In the genomic region with DNA sequence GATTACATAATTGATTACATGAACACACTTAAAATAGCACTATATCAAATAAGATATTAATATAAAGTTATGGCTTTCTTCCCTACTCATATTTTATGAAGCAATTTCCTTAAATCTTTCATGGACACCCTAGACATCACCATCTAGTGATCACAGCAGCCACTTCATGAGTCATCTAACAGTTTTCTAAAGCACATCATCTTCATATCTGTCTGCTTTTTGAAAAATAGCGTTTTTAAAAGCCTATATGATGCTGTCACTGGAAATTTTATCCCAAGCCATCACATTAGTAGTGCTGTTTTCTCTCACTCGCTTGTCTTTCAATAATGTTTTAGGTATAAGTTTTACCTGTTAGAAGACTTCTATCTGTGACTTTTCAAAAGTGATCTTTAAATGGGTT, we compare ENCODE assay signal across 1 cellular context.
TF ChIP-seq lines count a peak whose summit lies in the region.

No MANE protein-coding gene starts in this region.

TF ChIP-seq in SK-N-SH, 30 proteins besides CTCF, POLR2A, EP300 and RAD21 (continued from another document):
- TF ChIP-seq, protein P1, sequence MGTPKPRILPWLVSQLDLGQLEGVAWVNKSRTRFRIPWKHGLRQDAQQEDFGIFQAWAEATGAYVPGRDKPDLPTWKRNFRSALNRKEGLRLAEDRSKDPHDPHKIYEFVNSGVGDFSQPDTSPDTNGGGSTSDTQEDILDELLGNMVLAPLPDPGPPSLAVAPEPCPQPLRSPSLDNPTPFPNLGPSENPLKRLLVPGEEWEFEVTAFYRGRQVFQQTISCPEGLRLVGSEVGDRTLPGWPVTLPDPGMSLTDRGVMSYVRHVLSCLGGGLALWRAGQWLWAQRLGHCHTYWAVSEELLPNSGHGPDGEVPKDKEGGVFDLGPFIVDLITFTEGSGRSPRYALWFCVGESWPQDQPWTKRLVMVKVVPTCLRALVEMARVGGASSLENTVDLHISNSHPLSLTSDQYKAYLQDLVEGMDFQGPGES (IDR thresholded peaks at IDR 0.05; ENCODE audit: low read depth, low read length): no peak
- TF ChIP-seq NRF1 (IDR thresholded peaks at IDR 0.05; ENCODE audit: low read depth, low read length) (no peak), GABPA (IDR thresholded peaks at IDR 0.05; ENCODE audit: low read depth) (no peak), POLR2AphosphoS5 (IDR thresholded peaks at IDR 0.05; ENCODE audit: low read depth, low read length) (no peak), TCF12 (IDR thresholded peaks at IDR 0.05) (peak; percentile 47), SMC3 (IDR thresholded peaks at IDR 0.05; ENCODE audit: low read depth, low read length) (no peak)
- TF ChIP-seq, protein P2, sequence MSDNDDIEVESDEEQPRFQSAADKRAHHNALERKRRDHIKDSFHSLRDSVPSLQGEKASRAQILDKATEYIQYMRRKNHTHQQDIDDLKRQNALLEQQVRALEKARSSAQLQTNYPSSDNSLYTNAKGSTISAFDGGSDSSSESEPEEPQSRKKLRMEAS (IDR thresholded peaks at IDR 0.05; ENCODE audit: low read depth): no peak
- TF ChIP-seq, protein P3, sequence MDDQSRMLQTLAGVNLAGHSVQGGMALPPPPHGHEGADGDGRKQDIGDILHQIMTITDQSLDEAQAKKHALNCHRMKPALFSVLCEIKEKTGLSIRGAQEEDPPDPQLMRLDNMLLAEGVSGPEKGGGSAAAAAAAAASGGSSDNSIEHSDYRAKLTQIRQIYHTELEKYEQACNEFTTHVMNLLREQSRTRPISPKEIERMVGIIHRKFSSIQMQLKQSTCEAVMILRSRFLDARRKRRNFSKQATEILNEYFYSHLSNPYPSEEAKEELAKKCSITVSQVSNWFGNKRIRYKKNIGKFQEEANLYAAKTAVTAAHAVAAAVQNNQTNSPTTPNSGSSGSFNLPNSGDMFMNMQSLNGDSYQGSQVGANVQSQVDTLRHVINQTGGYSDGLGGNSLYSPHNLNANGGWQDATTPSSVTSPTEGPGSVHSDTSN (IDR thresholded peaks at IDR 0.05): peak; percentile 65
